Comparison of ENCODE assay signal across 15 cellular contexts in the genomic region with DNA sequence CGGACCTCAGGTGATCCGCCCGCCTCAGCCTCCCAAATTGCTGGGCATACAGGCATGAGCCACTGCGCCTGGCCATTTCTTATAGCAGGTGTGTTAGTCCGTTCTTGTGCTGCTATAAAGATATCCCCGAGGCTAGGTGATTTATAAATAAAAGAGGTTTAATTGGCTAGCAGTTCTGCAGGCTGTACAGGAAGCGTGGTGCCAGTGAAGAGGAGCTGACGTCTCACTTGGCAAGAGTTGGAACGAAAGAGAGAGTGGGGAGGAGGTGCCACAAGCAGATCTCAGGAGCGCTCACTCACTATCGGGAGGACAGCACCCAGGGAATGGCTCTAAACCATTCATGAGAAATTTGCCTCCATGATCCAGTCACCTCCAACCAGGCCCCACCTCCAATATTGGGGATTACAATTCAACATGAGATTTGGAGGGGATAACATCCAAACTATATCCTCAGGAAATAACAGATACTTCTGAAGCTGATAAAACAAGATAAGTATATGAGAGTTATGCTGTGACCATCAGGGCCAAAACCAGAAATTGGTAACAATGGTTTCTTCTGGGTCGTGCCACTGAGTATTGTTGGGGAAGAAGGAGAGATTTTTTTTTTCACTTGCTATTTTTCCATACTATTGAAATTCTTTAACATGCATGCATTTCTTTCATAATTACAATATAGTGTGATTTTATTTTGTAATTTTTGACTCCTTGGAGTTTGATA. TPM values are rescaled to one million over a fixed set of nuclear protein-coding genes. Genes with fewer than 3 reads are reported as not detected.
DNase-seq lines count a peak whose midpoint lies in the region; ATAC-seq, FAIRE-seq and TF ChIP-seq lines count a peak whose summit lies in the region.
"Had no signal": no experiment of that assay in that cellular context is flagged by ENCODE, and none has a peak within 500 bp of the region (broad histone marks: within the 10 kb centered on the region; RNA-seq: fewer than 3 reads in every experiment).

No MANE protein-coding gene starts in this region.

- intact Hi-C loops in colonic mucosa (cut with DNase I) = no loop called here

- H3K36me3 ChIP-seq in colonic mucosa = no peaks in the 10 kb centered on the region
- H3K36me3 ChIP-seq in small intestine (ENCODE audit: control insufficient read depth in 2 of 2, insufficient read depth in 2 of 2, low read length in 2 of 2) = no peaks in the 10 kb centered on the region
- H3K36me3 ChIP-seq: ascending aorta had no signal

- peak; percentile 10 for DNase-seq in NCI-H2227 (lab: John Stamatoyannopoulos, UW; ENCODE audit: unreplicated experiment)
- DNase-seq in NCI-H2227 treated with DMSO at 0.1 percent for 48 hours (lab: John Stamatoyannopoulos, UW) = no peak
- DNase-seq in NCI-H510A (lab: John Stamatoyannopoulos, UW) = peak; percentile 64
- DNase-seq in colonic mucosa = peak; percentile 54
- peak; percentile 46 for DNase-seq in small intestine
- DNase-seq in NCI-H1930 (lab: John Stamatoyannopoulos, UW) = no peak
- DNase-seq: dorsolateral prefrontal cortex, mesenchymal stem cell, NCI-H446 treated with DMSO at 0.1 percent for 48 hours had no signal

- no peaks in the 10 kb centered on the region for H3K4me1 ChIP-seq in colonic mucosa
- no peaks in the 10 kb centered on the region for H3K4me1 ChIP-seq in small intestine (ENCODE audit: control insufficient read depth in 2 of 2, insufficient read depth in 1 of 2, low read depth in 1 of 2, low read length in 1 of 2)

- ATAC-seq in GM18505 (IDR thresholded peaks at IDR 0.05; ENCODE audit: unreplicated experiment) (no peak), GM18868 (IDR thresholded peaks at IDR 0.05; ENCODE audit: unreplicated experiment) (no peak)

- no peak for FAIRE-seq in small intestine (lab: Jason Lieb, UNC)
- FAIRE-seq: A204.1, H1 had no signal

- H3K27ac ChIP-seq in colonic mucosa = peak overlapping the region; percentile 27
- no peak overlapping the region for H3K27ac ChIP-seq in small intestine (ENCODE audit: low read depth in 1 of 2, low read length in 1 of 2)
- H3K27ac ChIP-seq: ascending aorta, dorsolateral prefrontal cortex, KMS-11 had no signal

- H3K27me3 ChIP-seq in colonic mucosa = no peaks in the 10 kb centered on the region
- H3K27me3 ChIP-seq in small intestine (ENCODE audit: control insufficient read depth in 2 of 2, insufficient read depth in 2 of 2, low read length in 2 of 2) = no peaks in the 10 kb centered on the region
- H3K27me3 ChIP-seq: ascending aorta, dorsolateral prefrontal cortex had no signal

- WGBS in small intestine, 3 donors = 29 to 61% (median 40%) methylated on average over 12 of the region's 12 CpGs

- H3K9me3 ChIP-seq in colonic mucosa (no peaks in the 10 kb centered on the region), small intestine (ENCODE audit: control insufficient read depth, low read depth) (no peaks in the 10 kb centered on the region)
- H3K9me3 ChIP-seq: ascending aorta had no signal

- H3K4me3 ChIP-seq in colonic mucosa (no peak overlapping the region), small intestine (ENCODE audit: low read depth in 1 of 2, low read length in 2 of 2) (no peak overlapping the region)
- H3K4me3 ChIP-seq: ascending aorta, dorsolateral prefrontal cortex had no signal

- TF ChIP-seq POLR2A in GM18505 (IDR thresholded peaks at IDR 0.05; ENCODE audit: borderline replicate concordance, extremely low read depth, insufficient read depth, insufficient read length) = no peak

- no peak overlapping the region for H3K9ac ChIP-seq in colonic mucosa (ENCODE audit: low read depth in 2 of 2, low read length in 2 of 2)
- H3K9ac ChIP-seq: KMS-11 had no signal

- no peak for TF ChIP-seq CTCF in colonic mucosa (IDR thresholded peaks at IDR 0.05)

RNA-seq across cellular contexts. Expression of a gene that starts 7.4 kb away (rescaled TPM):
- total RNA-seq in colonic mucosa = 10 to 100 TPM; 28.4 to 34.9 TPM
- 10 to 100 TPM; 24.6 to 96.4 (median 63.5) TPM for polyA plus RNA-seq in small intestine

RNA-seq across cellular contexts. Expression of a gene that starts 42.8 kb away (rescaled TPM):
- total RNA-seq in colonic mucosa = 100 to 1,000 TPM in 1 of 2 donors, 10 to 100 TPM in 1; 76.6 to 165 TPM
- 100 to 1,000 TPM in 2 of 3 donors, 10 to 100 TPM in 1; 41.0 to 215 (median 193) TPM for polyA plus RNA-seq in small intestine

Comparison
In these comparisons a context has a peak if more than half of its experiments do, and no peak if none do; other contexts are left out.
1. DNase-seq: peak in NCI-H2227 (single experiment), NCI-H510A (single experiment), colonic mucosa (single experiment) and small intestine (single experiment); none in NCI-H2227 treated with DMSO at 0.1 percent for 48 hours (single experiment) and NCI-H1930 (0 of 2).